Comparison of ENCODE assay signal across 12 cellular contexts in genomic region chr16:1532771-1533170, GRCh38. TPM values are rescaled to one million over a fixed set of nuclear protein-coding genes. Genes with fewer than 3 reads are reported as not detected.
DNase-seq lines count a peak whose midpoint lies in the region; ATAC-seq and TF ChIP-seq lines count a peak whose summit lies in the region.
"Had no signal": no experiment of that assay in that cellular context is flagged by ENCODE, and none has a peak within 500 bp of the region (broad histone marks: within the 10 kb centered on the region; RNA-seq: fewer than 3 reads in every experiment).

No MANE protein-coding gene starts in this region.

- H3K36me3 Mint-ChIP-seq in activated T-cell treated with anti-CD3 and anti-CD28 coated beads, Interleukin-2, amount 50 U/mL, for 72 hours (ENCODE audit: insufficient read depth in 2 of 2) = peaks cover 3 to 13% of the 10 kb centered on the region in 2 donors
- no peaks in the 10 kb centered on the region for H3K36me3 Mint-ChIP-seq in mesothelial cell of epicardium

- H3K4me1 ChIP-seq in tibial artery = peaks cover 0 to 70% (median 49%) of the 10 kb centered on the region in 4 donors

- H3K27me3 Mint-ChIP-seq in activated T-cell treated with anti-CD3 and anti-CD28 coated beads, Interleukin-2, amount 50 U/mL, for 72 hours (ENCODE audit: low read depth) = no peaks in the 10 kb centered on the region
- H3K27me3 Mint-ChIP-seq in mesothelial cell of epicardium (ENCODE audit: low read depth) = no peaks in the 10 kb centered on the region

- ATAC-seq in activated T-cell treated with anti-CD3 and anti-CD28 coated beads, Interleukin-2, amount 50 U/mL, for 72 hours (replicated peaks in 1 of 2) = no peak
- ATAC-seq in GM21576 (IDR thresholded peaks at IDR 0.05; ENCODE audit: unreplicated experiment) = no peak

- peak overlapping the region; percentile 24 for H3K27ac Mint-ChIP-seq in activated T-cell treated with anti-CD3 and anti-CD28 coated beads, Interleukin-2, amount 50 U/mL, for 72 hours
- peak overlapping the region; percentile 95 for H3K27ac Mint-ChIP-seq in mesothelial cell of epicardium

- peak overlapping the region; percentile 69 for H3K27ac ChIP-seq in cingulate gyrus (ENCODE audit: low read depth, low read length)
- H3K27ac ChIP-seq in tibial artery = peak overlapping the region; percentile 86 to 92

- intact Hi-C loops in tibial artery (cut with DNase I; ENCODE audit: low total_unique reads) = no loop called here

- TF ChIP-seq CTCF in mesothelial cell of epicardium (IDR thresholded peaks at IDR 0.05; ENCODE audit: unreplicated experiment) (no peak), tibial artery (IDR thresholded peaks at IDR 0.05) (no peak)

- no peaks in the 10 kb centered on the region for H3K27me3 ChIP-seq in tibial artery

- H3K36me3 ChIP-seq in tibial artery = peaks cover 25 to 27% (median 27%) of the 10 kb centered on the region in 3 donors
- H3K36me3 ChIP-seq: SJCRH30 had no signal

- H3K4me3 ChIP-seq in tibial artery = peak overlapping the region; percentile 67 to 73

- H3K4me1 Mint-ChIP-seq in activated T-cell treated with anti-CD3 and anti-CD28 coated beads, Interleukin-2, amount 50 U/mL, for 72 hours (ENCODE audit: low read depth) = peaks cover 26% of the 10 kb centered on the region
- peaks cover 66% of the 10 kb centered on the region for H3K4me1 Mint-ChIP-seq in mesothelial cell of epicardium

- peak overlapping the region; percentile 43 to 96 for H3K4me3 Mint-ChIP-seq in activated T-cell treated with anti-CD3 and anti-CD28 coated beads, Interleukin-2, amount 50 U/mL, for 72 hours
- H3K4me3 Mint-ChIP-seq in mesothelial cell of epicardium = peak overlapping the region; percentile 13

- no peak for DNase-seq in activated T-cell treated with anti-CD3 and anti-CD28 coated beads, Interleukin-2, amount 50 U/mL, for 72 hours
- no peak for DNase-seq in activated T-cell treated with anti-CD3 and anti-CD28 coated beads for 4 hours
- no peak for DNase-seq in mesothelial cell of epicardium (ENCODE audit: low spot score in 2 of 2, unreplicated experiment in 2 of 2)
- no peak for DNase-seq in tibial artery
- no peak for DNase-seq in NCI-H1417 (lab: John Stamatoyannopoulos, UW)
- DNase-seq in pons (ENCODE audit: low spot score) = no peak
- DNase-seq: effector CD8-positive, alpha-beta T cell; NCI-H2029 treated with DMSO at 0.1 percent for 48 hours had no signal

- no peaks in the 10 kb centered on the region for H3K9me3 Mint-ChIP-seq in activated T-cell treated with anti-CD3 and anti-CD28 coated beads, Interleukin-2, amount 50 U/mL, for 72 hours
- no peaks in the 10 kb centered on the region for H3K9me3 Mint-ChIP-seq in mesothelial cell of epicardium

- H3K9me3 ChIP-seq in tibial artery = no peaks in the 10 kb centered on the region
- H3K9me3 ChIP-seq: SJCRH30 had no signal

RNA-seq across cellular contexts. Expression of gene TMEM204, which starts 0.7 kb away (rescaled TPM):
- 10 to 100 TPM; 15.7 to 16.7 TPM for total RNA-seq in activated T-cell treated with anti-CD3 and anti-CD28 coated beads, Interleukin-2, amount 50 U/mL, for 72 hours
- 6.6 to 7.7 TPM (median 6.9 TPM) in 3 replicates for total RNA-seq in mesothelial cell of epicardium

RNA-seq across cellular contexts. Expression of gene TELO2, which starts 39.6 kb away (rescaled TPM):
- 10 to 100 TPM; 28.6 to 34.7 TPM for total RNA-seq in activated T-cell treated with anti-CD3 and anti-CD28 coated beads, Interleukin-2, amount 50 U/mL, for 72 hours
- 66.7 to 70.2 TPM (median 69.8 TPM) in 3 replicates for total RNA-seq in mesothelial cell of epicardium

RNA-seq across cellular contexts. Expression of gene PTX4, which starts 44.0 kb away (rescaled TPM):
- total RNA-seq in activated T-cell treated with anti-CD3 and anti-CD28 coated beads, Interleukin-2, amount 50 U/mL, for 72 hours = not detected
- total RNA-seq in mesothelial cell of epicardium = not detected in 3 replicates
- total RNA-seq: pulmonary artery endothelial cell, SJCRH30 had no signal

RNA-seq across cellular contexts. Expression of gene CLCN7, which starts 57.9 kb away (rescaled TPM):
- 10 to 100 TPM; 53.7 to 55.1 TPM for total RNA-seq in activated T-cell treated with anti-CD3 and anti-CD28 coated beads, Interleukin-2, amount 50 U/mL, for 72 hours
- total RNA-seq in mesothelial cell of epicardium = 94.5 to 96.1 TPM (median 94.6 TPM) in 3 replicates
